In genomic region chr2:214542251-214542650, GRCh38 we compare ENCODE assay signal across 1 cellular context.
TF ChIP-seq lines count a peak whose summit lies in the region.

No MANE protein-coding gene starts in this region.

TF ChIP-seq in IMR-90, 13 proteins besides CTCF, POLR2A, EP300 and RAD21 (continued from another document):
- no peak for TF ChIP-seq USF2 (IDR thresholded peaks at IDR 0.05; ENCODE audit: low read depth, low read length)
- no peak for TF ChIP-seq MAZ (IDR thresholded peaks at IDR 0.05; ENCODE audit: borderline replicate concordance, low read depth, low read length)
- no peak for TF ChIP-seq FOS (IDR thresholded peaks at IDR 0.05; ENCODE audit: low read depth, low read length)
- no peak for TF ChIP-seq BHLHE40 (IDR thresholded peaks at IDR 0.05; ENCODE audit: low read depth, low read length)
- TF ChIP-seq MXI1 (IDR thresholded peaks at IDR 0.05; ENCODE audit: borderline replicate concordance, low read depth, low read length), result no peak
- TF ChIP-seq NFE2L2 (IDR thresholded peaks at IDR 0.05; ENCODE audit: low read depth, low read length), result no peak
- TF ChIP-seq RFX5 (IDR thresholded peaks at IDR 0.05; ENCODE audit: low read depth, low read length), result no peak
- no peak for TF ChIP-seq CEBPB (IDR thresholded peaks at IDR 0.05; ENCODE audit: low read depth, low read length)
- no peak for TF ChIP-seq CHD1 (IDR thresholded peaks at IDR 0.05; ENCODE audit: low read depth, low read length)
TF ChIP-seq in IMR-90: peak in this region for 0.
